ENCODE assay signal across 9 cellular contexts in genomic region chr17:82495844-82496528, GRCh38. TPM values are rescaled to one million over a fixed set of nuclear protein-coding genes. Genes with fewer than 3 reads are reported as not detected.
DNase-seq lines count a peak whose midpoint lies in the region; ATAC-seq and TF ChIP-seq lines count a peak whose summit lies in the region.
"Had no signal": no experiment of that assay in that cellular context is flagged by ENCODE, and none has a peak within 500 bp of the region (broad histone marks: within the 10 kb centered on the region; RNA-seq: fewer than 3 reads in every experiment).

No MANE protein-coding gene starts in this region.

- H3K27me3 ChIP-seq in hepatocyte, result no peaks in the 10 kb centered on the region
- H3K27me3 ChIP-seq in tibial artery, result no peaks in the 10 kb centered on the region

- H3K79me2 ChIP-seq in hepatocyte, result no peaks in the 10 kb centered on the region

- H3K9me2 ChIP-seq in hepatocyte (replicated peaks; ENCODE audit: insufficient read depth), result no peaks in the 10 kb centered on the region

- peak overlapping the region; percentile 68 for H3K27ac Mint-ChIP-seq in activated CD8-positive, alpha-beta memory T cell treated with anti-CD3 and anti-CD28 coated beads, Interleukin-2, amount 10 ng/mL, durations not matched to agents 7 days and 5 days

- H3K36me3 ChIP-seq in hepatocyte (replicated peaks; ENCODE audit: insufficient read depth, low read depth), result no peaks in the 10 kb centered on the region
- H3K36me3 ChIP-seq in tibial artery, result no peaks in the 10 kb centered on the region

- no peak for ATAC-seq in activated CD8-positive, alpha-beta memory T cell treated with anti-CD3 and anti-CD28 coated beads, Interleukin-2, amount 10 ng/mL, durations not matched to agents 7 days and 5 days
- ATAC-seq in HG02981 (IDR thresholded peaks at IDR 0.05; ENCODE audit: unreplicated experiment), result no peak

- 86% methylated on average over 12 of the region's 12 CpGs for WGBS in hepatocyte (ENCODE audit: low lambda C conversion rate, missing lambda C conversion rate)

- no peaks in the 10 kb centered on the region for H3K9me3 ChIP-seq in hepatocyte (ENCODE audit: low read depth)
- no peaks in the 10 kb centered on the region for H3K9me3 ChIP-seq in tibial artery

- peaks cover 44% of the 10 kb centered on the region for H3K4me1 Mint-ChIP-seq in activated CD8-positive, alpha-beta memory T cell treated with anti-CD3 and anti-CD28 coated beads, Interleukin-2, amount 10 ng/mL, durations not matched to agents 7 days and 5 days

- peaks cover 3% of the 10 kb centered on the region for H3K4me1 ChIP-seq in hepatocyte (ENCODE audit: insufficient read depth)
- H3K4me1 ChIP-seq in tibial artery, result peaks cover 0 to 51% (median 23%) of the 10 kb centered on the region in 4 donors

- H3K9me3 Mint-ChIP-seq in activated CD8-positive, alpha-beta memory T cell treated with anti-CD3 and anti-CD28 coated beads, Interleukin-2, amount 10 ng/mL, durations not matched to agents 7 days and 5 days (ENCODE audit: low read depth), result no peaks in the 10 kb centered on the region

- no peak overlapping the region for H2AFZ ChIP-seq in hepatocyte

- peak overlapping the region; percentile 79 for H3K4me3 Mint-ChIP-seq in activated CD8-positive, alpha-beta memory T cell treated with anti-CD3 and anti-CD28 coated beads, Interleukin-2, amount 10 ng/mL, durations not matched to agents 7 days and 5 days

- H3K36me3 Mint-ChIP-seq in activated CD8-positive, alpha-beta memory T cell treated with anti-CD3 and anti-CD28 coated beads, Interleukin-2, amount 10 ng/mL, durations not matched to agents 7 days and 5 days, result no peaks in the 10 kb centered on the region

- intact Hi-C loops in tibial artery (cut with DNase I; ENCODE audit: low total_unique reads), result no loop called here

- H4K20me1 ChIP-seq in hepatocyte (ENCODE audit: insufficient read depth, poor library complexity, severe bottlenecking), result no peaks in the 10 kb centered on the region

- CTCF ChIA-PET in activated CD8-positive, alpha-beta memory T cell treated with anti-CD3 and anti-CD28 coated beads, Interleukin-2, amount 10 ng/mL, durations not matched to agents 7 days and 5 days (lab: Charles Lee), result interaction anchor here (0.8 to 1.9 kb wide), 10 partner anchors 9 to 145 kb away, joined by 3 to 8 read pairs (median 3); partner anchors contain the start of gene FOXK2

- no peak for DNase-seq in activated CD8-positive, alpha-beta memory T cell treated with anti-CD3 and anti-CD28 coated beads, Interleukin-2, amount 10 ng/mL, durations not matched to agents 7 days and 5 days
- no peak for DNase-seq in activated CD8-positive, alpha-beta memory T cell treated with anti-CD3 and anti-CD28 coated beads, Interleukin-2, amount 50 U/mL, for 48 hours
- DNase-seq in SHP77 (lab: John Stamatoyannopoulos, UW) (peak; percentile 82 to 89), hepatocyte (ENCODE audit: low spot score) (no peak), tibial artery (no peak), anterior cingulate cortex (lab: John Stamatoyannopoulos, UW) (no peak), NCI-H2227 (lab: John Stamatoyannopoulos, UW; ENCODE audit: unreplicated experiment) (no peak)
- DNase-seq: PC-3 had no signal

- H3K4me2 ChIP-seq in hepatocyte, result peak overlapping the region; percentile 98

- no peak overlapping the region for H3K27ac ChIP-seq in hepatocyte
- H3K27ac ChIP-seq in tibial artery, result peak overlapping the region; percentile 93 to 94

- no peak for TF ChIP-seq CTCF in hepatocyte (IDR thresholded peaks at IDR 0.05; ENCODE audit: poor library complexity)
- no peak for TF ChIP-seq CTCF in tibial artery (IDR thresholded peaks at IDR 0.05)

- H3K4me3 ChIP-seq in hepatocyte (no peak overlapping the region), tibial artery (peak overlapping the region in 1 of 2 donors; percentile 91)

- H3K27me3 Mint-ChIP-seq in activated CD8-positive, alpha-beta memory T cell treated with anti-CD3 and anti-CD28 coated beads, Interleukin-2, amount 10 ng/mL, durations not matched to agents 7 days and 5 days, result no peaks in the 10 kb centered on the region

RNA-seq across cellular contexts. Expression of gene FOXK2, which starts 23.5 kb away (rescaled TPM):
- 10 to 100 TPM; 81.7 to 85.1 TPM for total RNA-seq in activated CD8-positive, alpha-beta memory T cell treated with anti-CD3 and anti-CD28 coated beads, Interleukin-2, amount 10 ng/mL, durations not matched to agents 7 days and 5 days
- 30.2 and 40.9 TPM in 2 replicates for total RNA-seq in hepatocyte
- polyA plus RNA-seq in hepatocyte, result 29.5 and 37.7 TPM in 2 replicates

RNA-seq across cellular contexts. Expression of gene NARF, which starts 37.4 kb away (rescaled TPM):
- 100 to 1,000 TPM; 114 TPM for total RNA-seq in activated CD8-positive, alpha-beta memory T cell treated with anti-CD3 and anti-CD28 coated beads, Interleukin-2, amount 10 ng/mL, durations not matched to agents 7 days and 5 days
- 43.9 and 54.9 TPM in 2 replicates for total RNA-seq in hepatocyte
- 91.8 and 96.2 TPM in 2 replicates for polyA plus RNA-seq in hepatocyte

RNA-seq across cellular contexts. Expression of gene CYBC1, which starts 45.4 kb away (rescaled TPM):
- 100 to 1,000 TPM; 269 to 378 TPM for total RNA-seq in activated CD8-positive, alpha-beta memory T cell treated with anti-CD3 and anti-CD28 coated beads, Interleukin-2, amount 10 ng/mL, durations not matched to agents 7 days and 5 days
- total RNA-seq in hepatocyte, result 61.9 and 64.6 TPM in 2 replicates
- polyA plus RNA-seq in hepatocyte, result 76.6 and 81.6 TPM in 2 replicates

Comparison
In these comparisons a context has a peak if more than half of its experiments do, and no peak if none do; other contexts are left out.
1. DNase-seq: peak in SHP77 (2 of 2); none in activated CD8-positive, alpha-beta memory T cell treated with anti-CD3 and anti-CD28 coated beads, Interleukin-2, amount 10 ng/mL, durations not matched to agents 7 days and 5 days (single experiment), activated CD8-positive, alpha-beta memory T cell treated with anti-CD3 and anti-CD28 coated beads, Interleukin-2, amount 50 U/mL, for 48 hours (single experiment), hepatocyte (single experiment), tibial artery (0 of 2), anterior cingulate cortex (0 of 58) and NCI-H2227 (single experiment).